Comparison of ENCODE assay signal across 16 cellular contexts in the genomic region with DNA sequence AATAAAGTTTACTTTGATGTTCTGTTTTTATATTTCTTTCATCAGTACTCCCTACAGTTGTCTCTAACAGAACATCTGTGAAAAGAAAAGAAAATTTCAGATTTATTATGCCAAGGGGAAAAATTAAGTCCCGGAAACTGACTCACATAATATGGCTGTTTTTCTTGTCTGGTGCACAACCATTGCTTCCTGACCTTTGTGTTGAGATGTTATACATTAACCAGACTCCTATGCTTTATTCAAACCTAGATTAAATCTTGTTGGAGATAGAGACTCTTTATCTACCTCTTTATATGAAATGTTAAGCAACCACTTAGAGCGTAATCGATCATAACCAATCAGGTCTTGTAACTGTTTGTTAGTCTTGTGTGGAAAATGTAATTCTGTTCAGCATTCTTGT. TPM values are rescaled to one million over a fixed set of nuclear protein-coding genes. Genes with fewer than 3 reads are reported as not detected.
DNase-seq lines count a peak whose midpoint lies in the region; ATAC-seq, FAIRE-seq and TF ChIP-seq lines count a peak whose summit lies in the region.
"Had no signal": no experiment of that assay in that cellular context is flagged by ENCODE, and none has a peak within 500 bp of the region (broad histone marks: within the 10 kb centered on the region; RNA-seq: fewer than 3 reads in every experiment).

No MANE protein-coding gene starts in this region.

- TF ChIP-seq CTCF in choroid plexus epithelial cell (conservative IDR thresholded peaks at IDR 0.05; ENCODE audit: low read depth, low read length): no peak
- TF ChIP-seq CTCF in vagina (IDR thresholded peaks at IDR 0.05): no peak

- peak; percentile 85 for FAIRE-seq in small intestine (lab: Jason Lieb, UNC)
- FAIRE-seq: colon had no signal

- intact Hi-C loops in vagina (cut with DNase I): no loop called here

- no peak overlapping the region for H3K4me3 ChIP-seq in choroid plexus epithelial cell (ENCODE audit: low read depth, low read length)
- no peak overlapping the region for H3K4me3 ChIP-seq in small intestine (ENCODE audit: low read depth in 1 of 2, low read length in 2 of 2)
- no peak overlapping the region for H3K4me3 ChIP-seq in vagina
- H3K4me3 ChIP-seq: prostate gland had no signal

- no peak for TF ChIP-seq POLR2A in vagina (IDR thresholded peaks at IDR 0.05)

- H3K36me3 ChIP-seq in small intestine (ENCODE audit: control insufficient read depth in 2 of 2, insufficient read depth in 2 of 2, low read length in 2 of 2): no peaks in the 10 kb centered on the region
- H3K36me3 ChIP-seq in vagina: no peaks in the 10 kb centered on the region
- H3K36me3 ChIP-seq: BE2C, prostate gland had no signal

- 12 to 55% (median 47%) methylated on average over 3 of the region's 3 CpGs for WGBS in small intestine, 3 donors

- H3K9me3 ChIP-seq in small intestine (ENCODE audit: control insufficient read depth, low read depth) (no peaks in the 10 kb centered on the region), vagina (no peaks in the 10 kb centered on the region)
- H3K9me3 ChIP-seq: BE2C, prostate gland had no signal

- DNase-seq in HT-29 (ENCODE audit: low spot score) (peak; percentile 82), choroid plexus epithelial cell (ENCODE audit: low read depth) (peak; percentile 13), kidney tubule cell (ENCODE audit: low spot score) (peak; percentile 77), small intestine (peak; percentile 80), vagina (ENCODE audit: extremely low spot score in 2 of 2) (no peak), ecto neural progenitor cell (ENCODE audit: low spot score) (no peak)
- DNase-seq: activated CD4-positive, alpha-beta T cell treated with anti-CD3 and anti-CD28 coated beads, Interleukin-2, amount 10 ng/mL, durations not matched to agents 7 days and 5 days; BE2C; left cardiac atrium; midbrain; NCI-H1436; NCI-H524 treated with DMSO at 0.1 percent for 48 hours had no signal

- no peaks in the 10 kb centered on the region for H3K27me3 ChIP-seq in small intestine (ENCODE audit: control insufficient read depth in 2 of 2, insufficient read depth in 2 of 2, low read length in 2 of 2)
- no peaks in the 10 kb centered on the region for H3K27me3 ChIP-seq in vagina
- H3K27me3 ChIP-seq: BE2C had no signal

- H3K27ac ChIP-seq in small intestine (ENCODE audit: low read depth in 1 of 2, low read length in 1 of 2): no peak overlapping the region
- no peak overlapping the region for H3K27ac ChIP-seq in vagina
- H3K27ac ChIP-seq: prostate gland had no signal

- ATAC-seq in HG03457 (IDR thresholded peaks at IDR 0.05; ENCODE audit: unreplicated experiment) (no peak), HG02759 (IDR thresholded peaks at IDR 0.05; ENCODE audit: unreplicated experiment) (no peak)
- ATAC-seq: left cardiac atrium had no signal

- H3K4me1 ChIP-seq in small intestine (ENCODE audit: control insufficient read depth in 2 of 2, insufficient read depth in 1 of 2, low read depth in 1 of 2, low read length in 1 of 2): no peaks in the 10 kb centered on the region
- no peaks in the 10 kb centered on the region for H3K4me1 ChIP-seq in vagina
- H3K4me1 ChIP-seq: prostate gland had no signal

RNA-seq across cellular contexts. Expression of gene BICD1, which starts 37.6 kb away (rescaled TPM):
- total RNA-seq in HT-29 (2014; rRNA removed; shearing (Covaris generic)): 14.7 and 21.1 TPM in 2 replicates
- polyA plus RNA-seq in small intestine: 1 to 10 TPM in 2 of 3 donors, under 1 TPM in 1; 0.45 to 7.0 (median 1.6) TPM
- total RNA-seq in vagina: 19.6 TPM

Comparison
In these comparisons a context has a peak if more than half of its experiments do, and no peak if none do; other contexts are left out.
1. DNase-seq: peak in HT-29 (single experiment), choroid plexus epithelial cell (single experiment), kidney tubule cell (single experiment) and small intestine (single experiment); none in vagina (0 of 2) and ecto neural progenitor cell (single experiment).